8 cellular contexts compared by ENCODE assay signal in genomic region chr1:8408151-8408839, GRCh38.
A peak's percentile ranks its signal among the peaks of the same experiment; 100 is the strongest.
DNase-seq lines count a peak whose midpoint lies in the region; ATAC-seq and TF ChIP-seq lines count a peak whose summit lies in the region.

No MANE protein-coding gene starts in this region.

- peaks cover 59% of the 10 kb centered on the region for H3K4me1 ChIP-seq in neural progenitor cell

- H3K4me2 ChIP-seq in neural progenitor cell, result peak overlapping the region; percentile 43

- no peaks in the 10 kb centered on the region for H3K36me3 ChIP-seq in neural progenitor cell

- peaks cover 45% of the 10 kb centered on the region for H3F3A ChIP-seq in neural progenitor cell (ENCODE audit: low read depth)

- no peak for TF ChIP-seq CTCF in AG09309 (IDR thresholded peaks at IDR 0.05; ENCODE audit: control insufficient read depth, insufficient read depth, low read depth, low read length, missing control alignments)
- no peak for TF ChIP-seq CTCF in neural progenitor cell (IDR thresholded peaks at IDR 0.05)

- H3K27ac ChIP-seq in neural progenitor cell, result peak overlapping the region; percentile 81

- peaks cover 68% of the 10 kb centered on the region for H3K4me1 Mint-ChIP-seq in neural progenitor cell

- peak overlapping the region; percentile 72 for H3K4me3 Mint-ChIP-seq in neural progenitor cell

- H3K9me3 Mint-ChIP-seq in neural progenitor cell, result peaks cover 8% of the 10 kb centered on the region

- peaks cover 68% of the 10 kb centered on the region for H4K20me1 ChIP-seq in neural progenitor cell (ENCODE audit: low read depth)

- peaks cover 29% of the 10 kb centered on the region for H3K36me3 Mint-ChIP-seq in neural progenitor cell

- H3K4me3 ChIP-seq in AG09309 (ENCODE audit: control insufficient read depth, low read depth, low read length) (no peak overlapping the region), neural progenitor cell (no peak overlapping the region)

- H3K79me2 ChIP-seq in neural progenitor cell (ENCODE audit: low read depth), result peaks cover 89% of the 10 kb centered on the region

- H3K27ac Mint-ChIP-seq in neural progenitor cell, result peak overlapping the region; percentile 82

- no peak overlapping the region for H2AFZ ChIP-seq in neural progenitor cell (replicated peaks)

- ATAC-seq in GM21447 (IDR thresholded peaks at IDR 0.05; ENCODE audit: unreplicated experiment), result no peak
- no peak for ATAC-seq in GM18858 (IDR thresholded peaks at IDR 0.05; ENCODE audit: unreplicated experiment)

- peak; percentile 1 for TF ChIP-seq POLR2A in erythroblast (IDR thresholded peaks at IDR 0.05; ENCODE audit: low read length)

- H3K27me3 ChIP-seq in neural progenitor cell, result no peaks in the 10 kb centered on the region

- peak; percentile 64 for DNase-seq in AG09309 (ENCODE audit: low read depth)
- DNase-seq in NCI-H2196 (lab: John Stamatoyannopoulos, UW; ENCODE audit: unreplicated experiment), result peak; percentile 82
- DNase-seq in erythroblast (lab: John Stamatoyannopoulos, UW), result no peak
- peak; percentile 35 for DNase-seq in neural progenitor cell (ENCODE audit: low spot score)
- DNase-seq in NCI-H345 treated with DMSO at 0.1 percent for 48 hours (lab: John Stamatoyannopoulos, UW; ENCODE audit: unreplicated experiment), result no peak
- no peak for DNase-seq in OCI-M1 (lab: John Stamatoyannopoulos, UW)

- H3K9me3 ChIP-seq in neural progenitor cell (ENCODE audit: low read depth), result no peaks in the 10 kb centered on the region

- H3K9ac ChIP-seq in neural progenitor cell, result no peak overlapping the region

- no peaks in the 10 kb centered on the region for H3K27me3 Mint-ChIP-seq in neural progenitor cell (ENCODE audit: insufficient read depth, low read depth)

Comparison
In these comparisons a context has a peak if more than half of its experiments do, and no peak if none do; other contexts are left out.
1. DNase-seq: peak in AG09309 (single experiment), NCI-H2196 (single experiment) and neural progenitor cell (single experiment); none in erythroblast (0 of 2), NCI-H345 treated with DMSO at 0.1 percent for 48 hours (single experiment) and OCI-M1 (single experiment).